Comparison of ENCODE assay signal across 10 cellular contexts in genomic region chr1:240567066-240567465, GRCh38. TPM values are rescaled to one million over a fixed set of nuclear protein-coding genes. Genes with fewer than 3 reads are reported as not detected.
"Had no signal": no experiment of that assay in that cellular context is flagged by ENCODE, and none has a peak within 500 bp of the region (broad histone marks: within the 10 kb centered on the region; RNA-seq: fewer than 3 reads in every experiment).

No MANE protein-coding gene starts in this region.

- H3K27ac ChIP-seq: GM23248 had no signal

- H3K4me1 ChIP-seq: HAP-1 had no signal

- DNase-seq: GM23248, GOT3, H7, H9, HCEC 1CT, HFFc6 had no signal

- H3K4me2 ChIP-seq: GM23338 had no signal

- FAIRE-seq: H1, H54 had no signal

- H3K4me3 ChIP-seq: GM23248, GM23338, HAP-1 had no signal

- H3K4me3 Mint-ChIP-seq: GM23338, H9, HFFc6 had no signal

- H3K9me3 ChIP-seq: HAP-1 had no signal

- H3K9me3 Mint-ChIP-seq: GM23338, H9, HFFc6 had no signal

- H3K36me3 ChIP-seq: HAP-1 had no signal

- H2AFZ ChIP-seq: GM23248, GM23338 had no signal

- H3K27ac Mint-ChIP-seq: GM23338, H9, HFFc6 had no signal

- H3K4me1 Mint-ChIP-seq: H9 had no signal

RNA-seq across cellular contexts. Expression of gene GREM2, which starts 44.9 kb away (rescaled TPM):
- total RNA-seq: H1, H9 had no signal
